Comparison of ENCODE assay signal across 1 cellular context in genomic region chr14:91252901-91253794, GRCh38.
TF ChIP-seq lines count a peak whose summit lies in the region.

No MANE protein-coding gene starts in this region.

TF ChIP-seq in K562, 482 proteins besides CTCF, POLR2A, EP300 and RAD21 (continued from another document):
- TF ChIP-seq BRF2 (IDR thresholded peaks at IDR 0.05; ENCODE audit: borderline replicate concordance, insufficient read depth, insufficient read length) = no peak
- peak; percentile 73; the same call in 1 of the 2 replicates for TF ChIP-seq POLR2G (IDR thresholded peaks at IDR 0.05; ENCODE audit: low read depth, low read length)
- TF ChIP-seq CREM (IDR thresholded peaks at IDR 0.05; ENCODE audit: low read depth) = 0 out of 2 replicates have a peak, but pooled peaks have one; percentile 5
- peak; percentile 47; the same call in 1 of the 2 replicates for TF ChIP-seq CTBP1 (IDR thresholded peaks at IDR 0.05; ENCODE audit: borderline replicate concordance)
- TF ChIP-seq SRSF9 (IDR thresholded peaks at IDR 0.05; ENCODE audit: borderline replicate concordance, low read depth, low read length) = no peak
- peak; percentile 39; the same call in 1 of the 2 replicates for TF ChIP-seq ZNF395 (CRISPR knock-in tag; IDR thresholded peaks at IDR 0.05)
- 0 out of 4 replicates have a peak, but pooled peaks of 1 of the 2 experiments have one; percentile 37 for TF ChIP-seq MAZ (CRISPR knock-in tag; conservative IDR thresholded peaks at IDR 0.05 in 1 of 2, IDR thresholded peaks at IDR 0.05 in 1 of 2)
- no peak for TF ChIP-seq PTTG1 (tag; IDR thresholded peaks at IDR 0.05; ENCODE audit: low read depth)
- 0 out of 2 replicates have a peak, but pooled peaks have one; percentile 20 for TF ChIP-seq ZBTB40 (IDR thresholded peaks at IDR 0.05)
- TF ChIP-seq ZBTB40 (CRISPR knock-in tag; IDR thresholded peaks at IDR 0.05) = no peak
- TF ChIP-seq SMAD4 (CRISPR knock-in tag; conservative IDR thresholded peaks at IDR 0.05) = peak; percentile 80
- no peak for TF ChIP-seq NELFE (IDR thresholded peaks at IDR 0.05; ENCODE audit: insufficient read depth, insufficient read length)
- no peak for TF ChIP-seq HNRNPH1 (optimal IDR thresholded peaks at IDR 0.05; ENCODE audit: low read depth, low read length)
- no peak for TF ChIP-seq ZKSCAN3 (CRISPR knock-in tag; IDR thresholded peaks at IDR 0.05)
- peak in 1 of 2 experiments; percentile 76 for TF ChIP-seq E2F6 (IDR thresholded peaks at IDR 0.05; ENCODE audit: borderline replicate concordance in 1 of 2, extremely low read depth in 1 of 2, insufficient read depth in 1 of 2, insufficient read length in 1 of 2, low read depth in 1 of 2, low read length in 1 of 2, poor library complexity in 1 of 2, severe bottlenecking in 1 of 2)
- no peak for TF ChIP-seq HOXB6 (CRISPR knock-in tag; IDR thresholded peaks at IDR 0.05; ENCODE audit: borderline replicate concordance)
- TF ChIP-seq ATF2 (CRISPR knock-in tag; IDR thresholded peaks at IDR 0.05) = no peak
- peak; percentile 74 for TF ChIP-seq CCNT2 (IDR thresholded peaks at IDR 0.05; ENCODE audit: borderline replicate concordance, extremely low read depth, insufficient read length, low read depth, low read length)
- TF ChIP-seq TAF7 (tag; IDR thresholded peaks at IDR 0.05) = no peak
- no peak for TF ChIP-seq PHF21A (IDR thresholded peaks at IDR 0.05; ENCODE audit: borderline replicate concordance, low read depth)
- TF ChIP-seq ERF (CRISPR knock-in tag; IDR thresholded peaks at IDR 0.05) = 0 out of 2 replicates have a peak, but pooled peaks have one; percentile 11
- peak; percentile 46 for TF ChIP-seq ZFX (CRISPR knock-in tag; IDR thresholded peaks at IDR 0.05)
- 0 out of 2 replicates have a peak, but pooled peaks have one; percentile 30 for TF ChIP-seq RB1 (IDR thresholded peaks at IDR 0.05; ENCODE audit: low read depth)
- TF ChIP-seq NUFIP1 (IDR thresholded peaks at IDR 0.05; ENCODE audit: partially characterized antibody) = no peak
- TF ChIP-seq VEZF1 (CRISPR knock-in tag; IDR thresholded peaks at IDR 0.05) = peak; percentile 69
- no peak for TF ChIP-seq TAF15 (IDR thresholded peaks at IDR 0.05; ENCODE audit: low read depth, low read length)
- no peak for TF ChIP-seq ZBED1 (IDR thresholded peaks at IDR 0.05)
- TF ChIP-seq CSDE1 (IDR thresholded peaks at IDR 0.05) = no peak
- TF ChIP-seq CREB5 (CRISPR knock-in tag; IDR thresholded peaks at IDR 0.05) = no peak
- peak; percentile 63 for TF ChIP-seq RBBP5 (IDR thresholded peaks at IDR 0.05; ENCODE audit: borderline replicate concordance, insufficient read depth, low read length, poor library complexity, severe bottlenecking)
- TF ChIP-seq NRF1 (conservative IDR thresholded peaks at IDR 0.05 in 1 of 2, IDR thresholded peaks at IDR 0.05 in 1 of 2) = peak in 1 of 2 experiments; percentile 47; a peak in 2 of 4 replicates
- no peak for TF ChIP-seq HMG20B (CRISPR knock-in tag; IDR thresholded peaks at IDR 0.05)
- TF ChIP-seq CXXC5 (CRISPR knock-in tag; IDR thresholded peaks at IDR 0.05) = peak; percentile 73
- TF ChIP-seq YY1 (IDR thresholded peaks at IDR 0.05; ENCODE audit: borderline replicate concordance in 1 of 3, control insufficient read depth in 1 of 3, extremely low read depth in 1 of 3, insufficient read depth in 3 of 3, insufficient read length in 1 of 3, insufficient replicate concordance in 2 of 3, low read depth in 1 of 3, low read length in 2 of 3) = peak in 1 of 3 experiments; percentile 30
- TF ChIP-seq ZC3H8 (IDR thresholded peaks at IDR 0.05) = no peak
- 0 out of 2 replicates have a peak, but pooled peaks have one; percentile 33 for TF ChIP-seq L3MBTL2 (IDR thresholded peaks at IDR 0.05)
- peak; percentile 66 for TF ChIP-seq RBM22 (IDR thresholded peaks at IDR 0.05; ENCODE audit: low read depth, low read length, poor library complexity, severe bottlenecking)
- no peak for TF ChIP-seq TEAD2 (tag; IDR thresholded peaks at IDR 0.05)
- TF ChIP-seq ZNF639 (CRISPR knock-in tag; conservative IDR thresholded peaks at IDR 0.05 in 1 of 2, IDR thresholded peaks at IDR 0.05 in 1 of 2) = peak in 1 of 2 experiments; percentile 79; a peak in 2 of 4 replicates
- peak; percentile 69 for TF ChIP-seq RBFOX2 (IDR thresholded peaks at IDR 0.05; ENCODE audit: low read depth, low read length)
- TF ChIP-seq ZNF175 (CRISPR knock-in tag; IDR thresholded peaks at IDR 0.05; ENCODE audit: low read depth) = peak; percentile 53; the same call in 1 of the 2 replicates
- peak; percentile 47; the same call in 1 of the 2 replicates for TF ChIP-seq PHF8 (IDR thresholded peaks at IDR 0.05; ENCODE audit: borderline replicate concordance, low read length)
- TF ChIP-seq NCOA2 (IDR thresholded peaks at IDR 0.05; ENCODE audit: partially characterized antibody in 2 of 2) = no peak
TF ChIP-seq in K562: peak in this region for 26.
